ENCODE assay signal across 9 cellular contexts in genomic region chr19:33177417-33177976, GRCh38. TPM values are rescaled to one million over a fixed set of nuclear protein-coding genes. Genes with fewer than 3 reads are reported as not detected.
DNase-seq lines count a peak whose midpoint lies in the region; ATAC-seq, FAIRE-seq and TF ChIP-seq lines count a peak whose summit lies in the region.
"Had no signal": no experiment of that assay in that cellular context is flagged by ENCODE, and none has a peak within 500 bp of the region (broad histone marks: within the 10 kb centered on the region; RNA-seq: fewer than 3 reads in every experiment).

No MANE protein-coding gene starts in this region.

- no peak for TF ChIP-seq POLR2A in endothelial cell of umbilical vein (IDR thresholded peaks at IDR 0.05; ENCODE audit: low read depth, low read length)

- no peaks in the 10 kb centered on the region for H4K20me1 ChIP-seq in endothelial cell of umbilical vein (replicated peaks; ENCODE audit: control insufficient read depth, extremely low read depth, insufficient read depth, low read length)

- FAIRE-seq in endothelial cell of umbilical vein (lab: Jason Lieb, UNC) = no peak

- in situ Hi-C loops in ACHN (cut with HindIII; ENCODE audit: low pct_ligation_motif_present, low pct_unique_long_range_greater_than_20kb, low sequenced_read_pairs) = no loop called here

- peaks cover 0 to 7% of the 10 kb centered on the region in 2 experiments for H3K27me3 ChIP-seq in endothelial cell of umbilical vein (ENCODE audit: control insufficient read depth in 2 of 2, insufficient read depth in 2 of 2, low read length in 2 of 2)
- no peaks in the 10 kb centered on the region for H3K27me3 ChIP-seq in neuron (ENCODE audit: insufficient read depth, low read length)

- dilution Hi-C loops in endothelial cell of umbilical vein (cut with MboI; ENCODE audit: extremely low pct_ligation_motif_present, low sequenced_read_pairs) = no loop called here

- H3K9me1 ChIP-seq in endothelial cell of umbilical vein (replicated peaks; ENCODE audit: control insufficient read depth, extremely low read depth, insufficient read depth, low read length) = no peaks in the 10 kb centered on the region

- peak overlapping the region; percentile 61 for H3K4me3 ChIP-seq in GM08714 (ENCODE audit: low read length)
- H3K4me3 ChIP-seq in endothelial cell of umbilical vein (replicated peaks in 1 of 3; ENCODE audit: insufficient read depth in 1 of 3, low read depth in 1 of 3, low read length in 3 of 3) = peak overlapping the region; percentile 4 to 40 (median 16)
- H3K4me3 ChIP-seq in neuron (ENCODE audit: low read length) = peak overlapping the region; percentile 53

- no TSS peak for BruUV-seq in endothelial cell of umbilical vein (replicated peaks; lab: Mats Ljungman, UMichigan)

- ATAC-seq in HG03159 (IDR thresholded peaks at IDR 0.05; ENCODE audit: unreplicated experiment) (peak; percentile 19), SK-N-SH treated with all-trans-retinoic acid at 6 μM for 48 hours (peak; percentile 60), HG03521 (IDR thresholded peaks at IDR 0.05; ENCODE audit: unreplicated experiment) (no peak)

- intact Hi-C loops in endothelial cell of umbilical vein (cut with micrococcal nuclease) = loop anchor here (1.0 to 5.0 kb wide), 8 partner anchors 17 to 772 kb away; partner anchors contain the start of genes DPY19L3, FAAP24 and LRP3

- TF ChIP-seq CTCF in endothelial cell of umbilical vein (IDR thresholded peaks at IDR 0.05; ENCODE audit: extremely low read depth in 1 of 2, insufficient read depth in 1 of 2, low read depth in 1 of 2, low read length in 2 of 2) = peak; percentile 22 to 48

- H2AFZ ChIP-seq in endothelial cell of umbilical vein (ENCODE audit: low read depth, low read length) (peak overlapping the region; percentile 80), neuron (ENCODE audit: low read depth, low read length) (peak overlapping the region; percentile 8)

- no peak overlapping the region for H3K27ac ChIP-seq in endothelial cell of umbilical vein (ENCODE audit: insufficient read depth, low read depth, low read length)

- CTCF ChIA-PET in endothelial cell of umbilical vein (lab: Charles Lee) = interaction anchor here (0.8 to 5.8 kb wide), 15 partner anchors 8 to 600 kb away, joined by 3 to 32 read pairs (median 5); partner anchors contain the start of gene GPATCH1

- H3K4me1 ChIP-seq in endothelial cell of umbilical vein (ENCODE audit: control insufficient read depth, extremely low read depth, insufficient read depth, low read length) = peaks cover 15% of the 10 kb centered on the region
- peaks cover 20% of the 10 kb centered on the region for H3K4me1 ChIP-seq in neuron (ENCODE audit: insufficient read depth, low read length)

- no peaks in the 10 kb centered on the region for H3K36me3 ChIP-seq in endothelial cell of umbilical vein (ENCODE audit: control insufficient read depth in 2 of 2, extremely low read depth in 1 of 2, insufficient read depth in 2 of 2, low read length in 2 of 2)
- no peaks in the 10 kb centered on the region for H3K36me3 ChIP-seq in neuron (ENCODE audit: insufficient read depth, low read length)

- POLR2A ChIA-PET in endothelial cell of umbilical vein (lab: Charles Lee) = interaction anchor here (0.6 to 1.8 kb wide), 2 partner anchors 196 to 514 kb away, joined by 3 to 7 read pairs; partner anchors contain the start of gene CEBPG

- no peaks in the 10 kb centered on the region for H3K79me2 ChIP-seq in endothelial cell of umbilical vein (ENCODE audit: control insufficient read depth, insufficient read depth, low read length)

- peak overlapping the region; percentile 61 for H3K4me2 ChIP-seq in endothelial cell of umbilical vein (ENCODE audit: insufficient read depth, low read length)

- no peak overlapping the region for H3K9ac ChIP-seq in endothelial cell of umbilical vein (replicated peaks; ENCODE audit: extremely low read depth, insufficient read depth, low read length)

- H3K9me3 ChIP-seq in endothelial cell of umbilical vein (replicated peaks; ENCODE audit: control insufficient read depth, insufficient read depth, low read length) = no peaks in the 10 kb centered on the region
- no peaks in the 10 kb centered on the region for H3K9me3 ChIP-seq in neuron (ENCODE audit: low read length)

- DNase-seq in ACHN (peak; percentile 54), endothelial cell of umbilical vein (ENCODE audit: low read depth, low spot score) (no peak), germinal center (ENCODE audit: low spot score) (no peak)

TF ChIP-seq in SK-N-SH treated with all-trans-retinoic acid at 6 μM for 48 hours, 23 proteins besides CTCF, POLR2A, EP300 and RAD21 (continues in another document):
- TF ChIP-seq TSHZ2 (CRISPR knock-in tag; IDR thresholded peaks at IDR 0.05) = peak; percentile 69
- no peak for TF ChIP-seq ZNF565 (CRISPR knock-in tag; conservative IDR thresholded peaks at IDR 0.05; ENCODE audit: low read depth)

TF ChIP-seq in endothelial cell of umbilical vein, 7 proteins besides CTCF, POLR2A, EP300 and RAD21:
- TF ChIP-seq MYC (IDR thresholded peaks at IDR 0.05; ENCODE audit: low read depth, low read length) (no peak), EZH2 (IDR thresholded peaks at IDR 0.05; ENCODE audit: borderline replicate concordance, low read depth, low read length, severe bottlenecking) (no peak), POLR2AphosphoS5 (IDR thresholded peaks at IDR 0.05; ENCODE audit: insufficient read depth, low read depth, low read length) (no peak), FOS (IDR thresholded peaks at IDR 0.05; ENCODE audit: borderline replicate concordance, insufficient read depth, low read length) (no peak), JUN (IDR thresholded peaks at IDR 0.05; ENCODE audit: borderline replicate concordance, insufficient read depth, insufficient read length, low read depth) (no peak), GATA2 (IDR thresholded peaks at IDR 0.05; ENCODE audit: insufficient read depth, insufficient read length, low read depth, low read length) (no peak), MAX (IDR thresholded peaks at IDR 0.05; ENCODE audit: insufficient read depth, insufficient read length) (no peak)

RNA-seq across cellular contexts. Expression of gene LRP3, which starts 16.6 kb away (rescaled TPM):
- 17.8 and 19.4 TPM in 2 replicates for total RNA-seq in endothelial cell of umbilical vein
- 14.3 and 23.6 TPM in 2 replicates for polyA plus RNA-seq in endothelial cell of umbilical vein
- polyA plus RNA-seq in endothelial cell of umbilical vein (2011; cell fraction: cytosol; rRNA removed) = 7.2 and 9.7 TPM in 2 replicates
- polyA plus RNA-seq in endothelial cell of umbilical vein (2011; cell fraction: nucleus; rRNA removed) = 9.5 and 14.1 TPM in 2 replicates
- polyA plus RNA-seq in endothelial cell of umbilical vein (2012) = 10.6 and 21.6 TPM in 2 replicates
- 6.8 and 9.9 TPM in 2 replicates for polyA minus RNA-seq in endothelial cell of umbilical vein
- polyA minus RNA-seq in endothelial cell of umbilical vein (2011; cell fraction: cytosol; rRNA and poly(A)+ RNA removed) = 11.5 TPM
- 4.1 and 4.7 TPM in 2 replicates for polyA minus RNA-seq in endothelial cell of umbilical vein (2011; cell fraction: nucleus; rRNA and poly(A)+ RNA removed)

RNA-seq across cellular contexts. Expression of gene WDR88, which starts 45.6 kb away (rescaled TPM):
- total RNA-seq in endothelial cell of umbilical vein = not detected in 2 replicates
- not detected in 2 replicates for polyA plus RNA-seq in endothelial cell of umbilical vein
- not detected in 2 replicates for polyA plus RNA-seq in endothelial cell of umbilical vein (2011; cell fraction: cytosol; rRNA removed)
- polyA plus RNA-seq in endothelial cell of umbilical vein (2011; cell fraction: nucleus; rRNA removed) = not detected in 2 replicates
- polyA plus RNA-seq in endothelial cell of umbilical vein (2012) = 0.19 TPM in 1 of 2 replicates, not detected in the other
- not detected in 2 replicates for polyA minus RNA-seq in endothelial cell of umbilical vein
- not detected for polyA minus RNA-seq in endothelial cell of umbilical vein (2011; cell fraction: cytosol; rRNA and poly(A)+ RNA removed)
- polyA minus RNA-seq in endothelial cell of umbilical vein (2011; cell fraction: nucleus; rRNA and poly(A)+ RNA removed) = not detected in 2 replicates
- total RNA-seq: T-helper 2 cell treated with Interferon-gamma antibody and Interleukin-4, amounts not matched to agents 100 ng/mL and 5 ng/mL, for 36 hours had no signal

RNA-seq across cellular contexts. Expression of gene SLC7A10, which starts 48.2 kb away (rescaled TPM):
- not detected in 2 replicates for total RNA-seq in endothelial cell of umbilical vein
- not detected in 2 replicates for polyA plus RNA-seq in endothelial cell of umbilical vein
- polyA plus RNA-seq in endothelial cell of umbilical vein (2011; cell fraction: cytosol; rRNA removed) = not detected in 2 replicates
- polyA plus RNA-seq in endothelial cell of umbilical vein (2011; cell fraction: nucleus; rRNA removed) = 0.30 TPM in 1 of 2 replicates, not detected in the other
- polyA plus RNA-seq in endothelial cell of umbilical vein (2012) = not detected in 2 replicates
- not detected in 2 replicates for polyA minus RNA-seq in endothelial cell of umbilical vein
- not detected for polyA minus RNA-seq in endothelial cell of umbilical vein (2011; cell fraction: cytosol; rRNA and poly(A)+ RNA removed)
- not detected in 2 replicates for polyA minus RNA-seq in endothelial cell of umbilical vein (2011; cell fraction: nucleus; rRNA and poly(A)+ RNA removed)
- total RNA-seq: T-helper 2 cell treated with Interferon-gamma antibody and Interleukin-4, amounts not matched to agents 100 ng/mL and 5 ng/mL, for 36 hours had no signal
